ENCODE assay signal across 24 cellular contexts in genomic region chr6:154569136-154569862, GRCh38. TPM values are rescaled to one million over a fixed set of nuclear protein-coding genes. Genes with fewer than 3 reads are reported as not detected.
DNase-seq lines count a peak whose midpoint lies in the region; ATAC-seq and TF ChIP-seq lines count a peak whose summit lies in the region.
"Had no signal": no experiment of that assay in that cellular context is flagged by ENCODE, and none has a peak within 500 bp of the region (broad histone marks: within the 10 kb centered on the region; RNA-seq: fewer than 3 reads in every experiment).

No MANE protein-coding gene starts in this region.

- 44% methylated on average over 3 of the region's 3 CpGs for WGBS in smooth muscle cell (ENCODE audit: low lambda C conversion rate)

- POLR2A ChIA-PET in Panc1 (lab: Charles Lee), result no interaction called here
- POLR2A ChIA-PET in activated CD4-positive, alpha-beta T cell treated with anti-CD3 and anti-CD28 coated beads for 36 hours (lab: Charles Lee), result no interaction called here
- POLR2A ChIA-PET in PC-3 (lab: Charles Lee; ENCODE audit: unreplicated experiment), result no interaction called here

- no TSS peak for BruUV-seq in Panc1 (replicated peaks; lab: Mats Ljungman, UMichigan)
- BruUV-seq in PC-3 (replicated peaks; lab: Mats Ljungman, UMichigan), result no TSS peak

- no peaks in the 10 kb centered on the region for H3K9me3 Mint-ChIP-seq in activated CD4-positive, alpha-beta T cell treated with anti-CD3 and anti-CD28 coated beads for 36 hours (ENCODE audit: low read depth)
- H3K9me3 Mint-ChIP-seq: nephron progenitor cell had no signal

- CTCF ChIA-PET in Panc1 (lab: Charles Lee) (no interaction called here), PC-3 (lab: Charles Lee) (no interaction called here)
- CTCF ChIA-PET in activated CD4-positive, alpha-beta T cell treated with anti-CD3 and anti-CD28 coated beads for 36 hours (lab: Charles Lee), result interaction anchor here (1.4 kb wide), 1 partner anchor 12 kb away, joined by 3 read pairs; no protein-coding TSS in a partner anchor

- H3K9me3 ChIP-seq in Panc1 (ENCODE audit: control insufficient read depth, insufficient read depth, low read depth, low read length), result no peaks in the 10 kb centered on the region
- no peaks in the 10 kb centered on the region for H3K9me3 ChIP-seq in osteoblast (ENCODE audit: low read depth, low read length)
- no peaks in the 10 kb centered on the region for H3K9me3 ChIP-seq in smooth muscle cell (replicated peaks; ENCODE audit: low read depth)
- H3K9me3 ChIP-seq in PC-3 (ENCODE audit: low read length), result no peaks in the 10 kb centered on the region
- H3K9me3 ChIP-seq: Caco-2, psoas muscle, thoracic aorta had no signal

- TF ChIP-seq CTCF in Panc1 (IDR thresholded peaks at IDR 0.05) (no peak), osteoblast (IDR thresholded peaks at IDR 0.05; ENCODE audit: extremely low read depth, low read depth, low read length) (no peak), smooth muscle cell (IDR thresholded peaks at IDR 0.05; ENCODE audit: borderline replicate concordance, insufficient read depth, poor library complexity, severe bottlenecking) (no peak), PC-3 (conservative IDR thresholded peaks at IDR 0.05; ENCODE audit: low read depth, low read length) (no peak)

- intact Hi-C loops in Panc1 (cut with micrococcal nuclease; ENCODE audit: unreplicated experiment), result no loop called here
- intact Hi-C loops in activated CD4-positive, alpha-beta T cell treated with anti-CD3 and anti-CD28 coated beads for 36 hours (cut with DNase I, micrococcal nuclease), result no loop called here
- intact Hi-C loops in PC-3 (cut with micrococcal nuclease), result no loop called here

- H3K27me3 Mint-ChIP-seq in activated CD4-positive, alpha-beta T cell treated with anti-CD3 and anti-CD28 coated beads for 36 hours, result peaks cover 2% of the 10 kb centered on the region

- H3K4me2 ChIP-seq in osteoblast (ENCODE audit: insufficient read depth, low read length) (no peak overlapping the region), smooth muscle cell (no peak overlapping the region), PC-3 (ENCODE audit: low read length) (no peak overlapping the region)

- DNase-seq in NCI-H2029 (lab: John Stamatoyannopoulos, UW), result peak; percentile 31
- DNase-seq in Panc1 (ENCODE audit: low read depth, low spot score), result no peak
- peak; percentile 7 for DNase-seq in fibroblast of peridontal ligament (ENCODE audit: extremely low read depth)
- DNase-seq in pulmonary artery endothelial cell (ENCODE audit: low read depth, low spot score), result peak; percentile 24
- no peak for DNase-seq in osteoblast (ENCODE audit: insufficient read length, low spot score, missing footprints)
- DNase-seq in activated CD4-positive, alpha-beta T cell treated with anti-CD3 and anti-CD28 coated beads for 36 hours, result no peak
- DNase-seq in smooth muscle cell (lab: John Stamatoyannopoulos, UW; ENCODE audit: unreplicated experiment), result no peak
- no peak for DNase-seq in PC-3
- DNase-seq: activated CD8-positive, alpha-beta memory T cell treated with anti-CD3 and anti-CD28 coated beads, Interleukin-2, amount 10 ng/mL, durations not matched to agents 7 days and 5 days; activated gamma-delta T cell treated with Interleukin-2 at 50 U/mL for 16 hours; amniotic stem cell; Caco-2; caudate nucleus; effector memory CD4-positive, alpha-beta T cell; KBM-7; mesenchymal stem cell; NCI-H1048; NCI-H226; nephron progenitor cell; psoas muscle; SIG-M5 had no signal

- H3K27ac ChIP-seq in Panc1 (ENCODE audit: low read length) (no peak overlapping the region), osteoblast (ENCODE audit: low read depth, low read length) (no peak overlapping the region), smooth muscle cell (ENCODE audit: low read depth) (no peak overlapping the region), PC-3 (ENCODE audit: low read length) (no peak overlapping the region)
- H3K27ac ChIP-seq: psoas muscle, thoracic aorta had no signal

- H3F3A ChIP-seq in smooth muscle cell (ENCODE audit: low read depth) (no peaks in the 10 kb centered on the region), PC-3 (ENCODE audit: low read length, unreplicated experiment) (no peaks in the 10 kb centered on the region)

- no peak overlapping the region for H3K27ac Mint-ChIP-seq in activated CD4-positive, alpha-beta T cell treated with anti-CD3 and anti-CD28 coated beads for 36 hours
- H3K27ac Mint-ChIP-seq: activated CD8-positive, alpha-beta memory T cell treated with anti-CD3 and anti-CD28 coated beads, Interleukin-2, amount 10 ng/mL, durations not matched to agents 7 days and 5 days; nephron progenitor cell had no signal

- no peaks in the 10 kb centered on the region for H3K4me1 Mint-ChIP-seq in activated CD4-positive, alpha-beta T cell treated with anti-CD3 and anti-CD28 coated beads for 36 hours
- H3K4me1 Mint-ChIP-seq: activated CD8-positive, alpha-beta memory T cell treated with anti-CD3 and anti-CD28 coated beads, Interleukin-2, amount 10 ng/mL, durations not matched to agents 7 days and 5 days had no signal

- H3K27me3 ChIP-seq in Panc1 (ENCODE audit: control insufficient read depth, insufficient read depth, low read length), result no peaks in the 10 kb centered on the region
- no peaks in the 10 kb centered on the region for H3K27me3 ChIP-seq in osteoblast (ENCODE audit: insufficient read depth, low read length)
- no peaks in the 10 kb centered on the region for H3K27me3 ChIP-seq in smooth muscle cell (ENCODE audit: low read depth)
- H3K27me3 ChIP-seq in PC-3 (ENCODE audit: low read length), result no peaks in the 10 kb centered on the region

- no peak overlapping the region for H3K9ac ChIP-seq in smooth muscle cell (ENCODE audit: low read depth)
- no peak overlapping the region for H3K9ac ChIP-seq in PC-3 (ENCODE audit: low read length)

- no peak overlapping the region for H3K4me3 ChIP-seq in Panc1 (ENCODE audit: low read depth in 2 of 2, low read length in 2 of 2)
- H3K4me3 ChIP-seq in osteoblast (ENCODE audit: insufficient read depth, low read length), result no peak overlapping the region
- H3K4me3 ChIP-seq in smooth muscle cell, result no peak overlapping the region
- no peak overlapping the region for H3K4me3 ChIP-seq in PC-3 (ENCODE audit: low read length)
- H3K4me3 ChIP-seq: psoas muscle, thoracic aorta had no signal

- H3K36me3 Mint-ChIP-seq in activated CD4-positive, alpha-beta T cell treated with anti-CD3 and anti-CD28 coated beads for 36 hours (ENCODE audit: low read depth), result no peaks in the 10 kb centered on the region
- H3K36me3 Mint-ChIP-seq: activated CD8-positive, alpha-beta memory T cell treated with anti-CD3 and anti-CD28 coated beads, Interleukin-2, amount 10 ng/mL, durations not matched to agents 7 days and 5 days had no signal

- H3K4me3 Mint-ChIP-seq in activated CD4-positive, alpha-beta T cell treated with anti-CD3 and anti-CD28 coated beads for 36 hours, result no peak overlapping the region
- H3K4me3 Mint-ChIP-seq: activated CD8-positive, alpha-beta memory T cell treated with anti-CD3 and anti-CD28 coated beads, Interleukin-2, amount 10 ng/mL, durations not matched to agents 7 days and 5 days; nephron progenitor cell had no signal

- H3K9me2 ChIP-seq in PC-3 (replicated peaks; ENCODE audit: low read length), result no peaks in the 10 kb centered on the region

- H3K79me2 ChIP-seq in osteoblast (ENCODE audit: insufficient read depth, low read length) (no peaks in the 10 kb centered on the region), smooth muscle cell (ENCODE audit: low read depth) (no peaks in the 10 kb centered on the region), PC-3 (ENCODE audit: low read length) (no peaks in the 10 kb centered on the region)

- no peaks in the 10 kb centered on the region for H4K20me1 ChIP-seq in osteoblast (ENCODE audit: insufficient read depth, low read length)
- H4K20me1 ChIP-seq in smooth muscle cell (ENCODE audit: low read depth), result no peaks in the 10 kb centered on the region
- H4K20me1 ChIP-seq in PC-3 (ENCODE audit: low read length), result no peaks in the 10 kb centered on the region

- H2AFZ ChIP-seq in osteoblast (ENCODE audit: low read length), result no peak overlapping the region
- H2AFZ ChIP-seq in smooth muscle cell (ENCODE audit: low read depth), result no peak overlapping the region
- no peak overlapping the region for H2AFZ ChIP-seq in PC-3 (ENCODE audit: low read length)

- H3K36me3 ChIP-seq in Panc1 (ENCODE audit: control insufficient read depth, insufficient read depth, low read length), result no peaks in the 10 kb centered on the region
- H3K36me3 ChIP-seq in osteoblast (ENCODE audit: insufficient read depth, low read length), result no peaks in the 10 kb centered on the region
- no peaks in the 10 kb centered on the region for H3K36me3 ChIP-seq in smooth muscle cell (ENCODE audit: low read depth)
- H3K36me3 ChIP-seq in PC-3 (ENCODE audit: low read depth, low read length), result no peaks in the 10 kb centered on the region
- H3K36me3 ChIP-seq: thoracic aorta had no signal

- in situ Hi-C loops in Panc1 (cut with HindIII; ENCODE audit: low pct_unique_long_range_greater_than_20kb, low sequenced_read_pairs), result no loop called here

- peak; percentile 63; the same call in 1 of the 2 replicates for ATAC-seq in Panc1
- no peak for ATAC-seq in activated CD4-positive, alpha-beta T cell treated with anti-CD3 and anti-CD28 coated beads for 36 hours
- ATAC-seq in PC-3, result no peak
- ATAC-seq: activated CD4-positive, CD25-positive, alpha-beta regulatory T cell treated with anti-CD3 and anti-CD28 coated beads, Interleukin-2, amount 50 U/mL, for 24 hours; activated CD8-positive, alpha-beta memory T cell treated with anti-CD3 and anti-CD28 coated beads, Interleukin-2, amount 10 ng/mL, durations not matched to agents 7 days and 5 days; psoas muscle had no signal

- H3K4me1 ChIP-seq in Panc1 (ENCODE audit: control insufficient read depth, insufficient read depth, low read length) (peaks cover 3% of the 10 kb centered on the region; the same call in 1 of the 2 replicates), osteoblast (ENCODE audit: insufficient read depth, low read length) (no peaks in the 10 kb centered on the region), smooth muscle cell (ENCODE audit: low read depth) (no peaks in the 10 kb centered on the region), PC-3 (ENCODE audit: insufficient read depth, low read length) (no peaks in the 10 kb centered on the region)
- H3K4me1 ChIP-seq: Caco-2, psoas muscle had no signal

RNA-seq across cellular contexts. Expression of gene CNKSR3, which starts 58.8 kb away (rescaled TPM):
- total RNA-seq in Panc1 (2021; ENCODE audit: unreplicated experiment) (18.2 TPM), pulmonary artery endothelial cell (7.3 and 11.8 TPM in 2 replicates), osteoblast (4.7 and 5.4 TPM in 2 replicates), smooth muscle cell (5.0 and 5.1 TPM in 2 replicates), PC-3 (2014; rRNA removed) (1.6 and 3.2 TPM in 2 replicates)
- polyA plus RNA-seq in Panc1 (2012; ENCODE audit: insufficient read length), result 10.2 TPM
- total RNA-seq in activated CD4-positive, alpha-beta T cell treated with anti-CD3 and anti-CD28 coated beads for 36 hours, result under 1 TPM; 0.34 to 0.58 TPM
- 4.5 and 5.5 TPM in 2 replicates for polyA plus RNA-seq in smooth muscle cell
- total RNA-seq: activated CD8-positive, alpha-beta memory T cell treated with anti-CD3 and anti-CD28 coated beads, Interleukin-2, amount 10 ng/mL, durations not matched to agents 7 days and 5 days; T-helper 2 cell treated with Interferon-gamma antibody and Interleukin-4, amounts not matched to agents 100 ng/mL and 5 ng/mL, for 36 hours had no signal

Comparison
In these comparisons a context has a peak if more than half of its experiments do, and no peak if none do; other contexts are left out.
1. DNase-seq: peak in NCI-H2029 (single experiment), fibroblast of peridontal ligament (single experiment) and pulmonary artery endothelial cell (single experiment); none in Panc1 (single experiment), osteoblast (single experiment), activated CD4-positive, alpha-beta T cell treated with anti-CD3 and anti-CD28 coated beads for 36 hours (single experiment), smooth muscle cell (single experiment) and PC-3 (single experiment).